19 cellular contexts compared by ENCODE assay signal in the genomic region with DNA sequence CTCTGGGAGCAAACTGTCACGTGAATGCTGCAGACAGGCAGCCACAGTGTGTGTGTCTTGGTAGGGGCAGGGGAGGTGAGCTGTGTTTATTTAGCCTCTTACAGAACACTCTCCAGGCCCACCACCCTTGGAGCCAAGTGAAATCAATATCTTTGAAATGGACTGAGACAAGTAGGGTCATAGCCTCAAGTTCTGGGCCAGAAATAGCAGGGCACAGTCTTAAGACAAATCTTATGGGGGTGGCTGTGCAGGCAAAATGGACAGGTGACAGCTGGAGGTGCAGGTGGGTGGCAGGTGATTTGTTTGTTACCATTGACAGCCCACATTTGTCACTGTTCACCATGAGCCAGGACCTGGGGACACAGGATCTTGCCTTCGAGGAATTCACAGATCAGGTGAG.
DNase-seq lines count a peak whose midpoint lies in the region; TF ChIP-seq lines count a peak whose summit lies in the region.
"Had no signal": no experiment of that assay in that cellular context is flagged by ENCODE, and none has a peak within 500 bp of the region (broad histone marks: within the 10 kb centered on the region; RNA-seq: fewer than 3 reads in every experiment).

No MANE protein-coding gene starts in this region.

- peak overlapping the region; percentile 60 for H3K4ac ChIP-seq in trophoblast cell (ENCODE audit: low read depth, low read length)

- TF ChIP-seq CTCF in WERI-Rb-1 (IDR thresholded peaks at IDR 0.05; ENCODE audit: low read depth, low read length) (no peak), esophagus muscularis mucosa (IDR thresholded peaks at IDR 0.05) (no peak)

- H2BK120ac ChIP-seq in trophoblast cell (ENCODE audit: insufficient read depth, low read length, poor library complexity), result peak overlapping the region; percentile 93

- intact Hi-C loops in esophagus muscularis mucosa (cut with DNase I), result no loop called here

- H3K27me3 ChIP-seq in WERI-Rb-1 (ENCODE audit: insufficient read depth, low read depth, severe bottlenecking), result no peaks in the 10 kb centered on the region
- no peaks in the 10 kb centered on the region for H3K27me3 ChIP-seq in esophagus muscularis mucosa
- H3K27me3 ChIP-seq in trophoblast cell (ENCODE audit: insufficient read depth, low read length), result no peaks in the 10 kb centered on the region
- H3K27me3 ChIP-seq in H7 (ENCODE audit: control insufficient read depth, insufficient read depth, low read length), result no peaks in the 10 kb centered on the region

- 16% methylated on average over 2 of the region's 2 CpGs for WGBS in esophagus muscularis mucosa
- no CpG with 5 or more reads among the region's 2 CpGs for WGBS in trophoblast cell (ENCODE audit: extremely low coverage, insufficient coverage, insufficient read length)

- H2AFZ ChIP-seq in trophoblast cell (ENCODE audit: insufficient read depth, low read length, poor library complexity), result no peak overlapping the region

- H3K23ac ChIP-seq in trophoblast cell (ENCODE audit: low read length), result no peak overlapping the region

- H2BK5ac ChIP-seq in trophoblast cell (ENCODE audit: low read depth, low read length, poor library complexity), result peak overlapping the region; percentile 94

- H3K79me1 ChIP-seq in trophoblast cell (ENCODE audit: low read length), result peaks cover 53% of the 10 kb centered on the region

- H3K14ac ChIP-seq in trophoblast cell (ENCODE audit: low read length), result peak overlapping the region; percentile 86

- H4K12ac ChIP-seq in trophoblast cell (ENCODE audit: low read depth, low read length), result no peak overlapping the region

- H3K9me3 ChIP-seq in WERI-Rb-1 (ENCODE audit: severe bottlenecking), result no peaks in the 10 kb centered on the region
- no peaks in the 10 kb centered on the region for H3K9me3 ChIP-seq in esophagus muscularis mucosa
- no peaks in the 10 kb centered on the region for H3K9me3 ChIP-seq in trophoblast cell (ENCODE audit: insufficient read depth, low read depth, low read length)

- peak overlapping the region; percentile 98 for H2BK12ac ChIP-seq in trophoblast cell (ENCODE audit: low read length)

- H2AK5ac ChIP-seq in trophoblast cell (ENCODE audit: low read length), result peak overlapping the region; percentile 90

- no peaks in the 10 kb centered on the region for H3K36me3 ChIP-seq in WERI-Rb-1
- H3K36me3 ChIP-seq in esophagus muscularis mucosa, result no peaks in the 10 kb centered on the region
- H3K36me3 ChIP-seq in trophoblast cell (ENCODE audit: control insufficient read depth in 1 of 2, insufficient read depth in 2 of 2, low read length in 2 of 2), result no peaks in the 10 kb centered on the region
- no peaks in the 10 kb centered on the region for H3K36me3 ChIP-seq in H7 (replicated peaks; ENCODE audit: control insufficient read depth, insufficient read depth, low read length)

- H3K4me3 ChIP-seq in WERI-Rb-1 (ENCODE audit: low read depth, low read length), result no peak overlapping the region
- no peak overlapping the region for H3K4me3 ChIP-seq in esophagus muscularis mucosa
- no peak overlapping the region for H3K4me3 ChIP-seq in trophoblast cell (ENCODE audit: low read depth, low read length)
- H3K4me3 ChIP-seq in H7 (ENCODE audit: insufficient read depth, low read depth, low read length), result no peak overlapping the region

- no peak overlapping the region for H3K9ac ChIP-seq in trophoblast cell (ENCODE audit: low read length)

- H3K79me2 ChIP-seq in trophoblast cell (ENCODE audit: control insufficient read depth, insufficient read depth, low read length, poor library complexity), result peaks cover 10% of the 10 kb centered on the region

- peak; percentile 67 for DNase-seq in NCI-H146 (lab: John Stamatoyannopoulos, UW)
- DNase-seq in WERI-Rb-1, result peak; percentile 57
- DNase-seq in esophagus muscularis mucosa (ENCODE audit: extremely low spot score), result peak; percentile 86
- no peak for DNase-seq in trophoblast cell
- DNase-seq in activated effector memory CD4-positive, alpha-beta T cell treated with Interleukin-2 at 50 U/mL for 16 hours, result no peak
- no peak for DNase-seq in DMS79 treated with DMSO at 0.1 percent for 48 hours (lab: John Stamatoyannopoulos, UW)
- DNase-seq in H7, result no peak
- DNase-seq: CD4-positive, CD25-positive, alpha-beta regulatory T cell; DMS79; H9; KBM-7; NCI-H1048; NCI-H1436 treated with DMSO at 0.1 percent for 48 hours; NCI-H2029 treated with DMSO at 0.1 percent for 48 hours; NCI-H2171 treated with DMSO at 0.1 percent for 48 hours; NCI-H524 treated with DMSO at 0.1 percent for 48 hours; PC-3; Right ventricle myocardium superior; SW 1271 had no signal

- TF ChIP-seq EP300 in esophagus muscularis mucosa (IDR thresholded peaks at IDR 0.05), result no peak

- H3K18ac ChIP-seq in trophoblast cell (ENCODE audit: low read length), result peak overlapping the region; percentile 38

- no peak for TF ChIP-seq POLR2A in esophagus muscularis mucosa (IDR thresholded peaks at IDR 0.05; ENCODE audit: low read depth)

- H3K4me2 ChIP-seq in trophoblast cell (ENCODE audit: low read length), result no peak overlapping the region

- H3K27ac ChIP-seq in WERI-Rb-1 (no peak overlapping the region), esophagus muscularis mucosa (replicated peaks in 1 of 4) (no peak overlapping the region), trophoblast cell (ENCODE audit: low read depth, low read length) (peak overlapping the region; percentile 98)

- peak overlapping the region; percentile 32 for H4K8ac ChIP-seq in trophoblast cell (ENCODE audit: low read depth, low read length)

- peak overlapping the region; percentile 96 for H4K91ac ChIP-seq in trophoblast cell (ENCODE audit: low read depth, low read length)

- H3K4me1 ChIP-seq in esophagus muscularis mucosa (no peaks in the 10 kb centered on the region), trophoblast cell (ENCODE audit: control insufficient read depth in 1 of 2, insufficient read depth in 2 of 2, low read length in 2 of 2) (peaks cover 33 to 41% of the 10 kb centered on the region in 2 experiments)

Comparison
In these comparisons a context has a peak if more than half of its experiments do, and no peak if none do; other contexts are left out.
1. DNase-seq: peak in NCI-H146 (single experiment), WERI-Rb-1 (single experiment) and esophagus muscularis mucosa (single experiment); none in trophoblast cell (0 of 2), activated effector memory CD4-positive, alpha-beta T cell treated with Interleukin-2 at 50 U/mL for 16 hours (single experiment), DMS79 treated with DMSO at 0.1 percent for 48 hours (single experiment) and H7 (single experiment).